Comparison of ENCODE assay signal across 11 cellular contexts in genomic region chr7:36949711-36950600, GRCh38.
DNase-seq lines count a peak whose midpoint lies in the region; ATAC-seq and TF ChIP-seq lines count a peak whose summit lies in the region.
"Had no signal": no experiment of that assay in that cellular context is flagged by ENCODE, and none has a peak within 500 bp of the region (broad histone marks: within the 10 kb centered on the region; RNA-seq: fewer than 3 reads in every experiment).

No MANE protein-coding gene starts in this region.

- H3K4me3 ChIP-seq in GM23248, result no peak overlapping the region

- H3K27me3 Mint-ChIP-seq in dendritic cell treated with granulocyte-macrophage colony-stimulating factor and Interleukin-4, amounts not matched to agents 40 ng/mL and 50 ng/mL, for 4 days, result peaks cover 6% of the 10 kb centered on the region
- H3K27me3 Mint-ChIP-seq in nephron progenitor cell (ENCODE audit: low read depth, poor library complexity) (peaks cover 7% of the 10 kb centered on the region), glutamatergic neuron (ENCODE audit: unreplicated experiment) (peaks cover 6% of the 10 kb centered on the region)
- H3K27me3 Mint-ChIP-seq in activated T-cell treated with anti-CD3 and anti-CD28 coated beads, Interleukin-2, amount 50 U/mL, for 4 hours (ENCODE audit: low read depth), result no peaks in the 10 kb centered on the region

- H3K9me3 Mint-ChIP-seq in dendritic cell treated with granulocyte-macrophage colony-stimulating factor and Interleukin-4, amounts not matched to agents 40 ng/mL and 50 ng/mL, for 4 days, result no peaks in the 10 kb centered on the region
- H3K9me3 Mint-ChIP-seq in nephron progenitor cell, result peaks cover 3% of the 10 kb centered on the region
- H3K9me3 Mint-ChIP-seq in activated T-cell treated with anti-CD3 and anti-CD28 coated beads, Interleukin-2, amount 50 U/mL, for 4 hours, result peaks cover 34% of the 10 kb centered on the region
- H3K9me3 Mint-ChIP-seq in glutamatergic neuron (ENCODE audit: unreplicated experiment), result peaks cover 14% of the 10 kb centered on the region

- no peaks in the 10 kb centered on the region for H3K79me2 ChIP-seq in GM23248 (ENCODE audit: insufficient read depth)

- H3F3A ChIP-seq in GM23248 (ENCODE audit: insufficient read depth), result no peaks in the 10 kb centered on the region

- TF ChIP-seq CTCF in nephron progenitor cell (IDR thresholded peaks at IDR 0.05) (no peak), glutamatergic neuron (IDR thresholded peaks at IDR 0.05; ENCODE audit: partially characterized antibody, unreplicated experiment) (no peak)

- H3K27ac Mint-ChIP-seq in dendritic cell treated with granulocyte-macrophage colony-stimulating factor and Interleukin-4, amounts not matched to agents 40 ng/mL and 50 ng/mL, for 4 days, result peak overlapping the region; percentile 72
- H3K27ac Mint-ChIP-seq in nephron progenitor cell, result peak overlapping the region; percentile 13
- no peak overlapping the region for H3K27ac Mint-ChIP-seq in glutamatergic neuron (ENCODE audit: unreplicated experiment)

- in situ Hi-C loops in GM23248 (cut with MboI), result no loop called here

- peaks cover 83% of the 10 kb centered on the region for H3K4me1 Mint-ChIP-seq in dendritic cell treated with granulocyte-macrophage colony-stimulating factor and Interleukin-4, amounts not matched to agents 40 ng/mL and 50 ng/mL, for 4 days (ENCODE audit: low read depth)
- H3K4me1 Mint-ChIP-seq in nephron progenitor cell (peaks cover 45% of the 10 kb centered on the region), glutamatergic neuron (ENCODE audit: low read depth, unreplicated experiment) (peaks cover 22% of the 10 kb centered on the region)
- H3K4me1 Mint-ChIP-seq in activated T-cell treated with anti-CD3 and anti-CD28 coated beads, Interleukin-2, amount 50 U/mL, for 4 hours (ENCODE audit: low read depth), result peaks cover 11% of the 10 kb centered on the region

- H3K4me2 ChIP-seq in GM23248 (ENCODE audit: unreplicated experiment), result no peak overlapping the region

- peaks cover 44% of the 10 kb centered on the region for H3K36me3 Mint-ChIP-seq in dendritic cell treated with granulocyte-macrophage colony-stimulating factor and Interleukin-4, amounts not matched to agents 40 ng/mL and 50 ng/mL, for 4 days (ENCODE audit: low read depth)
- H3K36me3 Mint-ChIP-seq in nephron progenitor cell (ENCODE audit: low read depth) (peaks cover 18% of the 10 kb centered on the region), glutamatergic neuron (ENCODE audit: unreplicated experiment) (peaks cover 15% of the 10 kb centered on the region)
- peaks cover 71% of the 10 kb centered on the region for H3K36me3 Mint-ChIP-seq in activated T-cell treated with anti-CD3 and anti-CD28 coated beads, Interleukin-2, amount 50 U/mL, for 4 hours (ENCODE audit: insufficient read depth)

- no peak overlapping the region for H3K9ac ChIP-seq in GM23248

- no peak for ATAC-seq in activated T-cell treated with anti-CD3 and anti-CD28 coated beads, Interleukin-2, amount 50 U/mL, for 4 hours
- no peak for ATAC-seq in HG03565 (IDR thresholded peaks at IDR 0.05; ENCODE audit: unreplicated experiment)

- H4K20me1 ChIP-seq in GM23248 (ENCODE audit: insufficient read depth), result no peaks in the 10 kb centered on the region

- H3K9me3 ChIP-seq in GM23248 (ENCODE audit: low read depth), result no peaks in the 10 kb centered on the region

- no peaks in the 10 kb centered on the region for H3K27me3 ChIP-seq in GM23248 (replicated peaks; ENCODE audit: insufficient read depth)

- 24 to 27% methylated on average over 8 of the region's 8 CpGs for WGBS in GM23248 (ENCODE audit: low coverage in 1 of 2, low lambda C conversion rate in 2 of 2, missing lambda C conversion rate in 2 of 2), 2 experiments

- DNase-seq in GM23248, result peak; percentile 14
- DNase-seq in NCI-H2029 (lab: John Stamatoyannopoulos, UW), result peak; percentile 48
- DNase-seq in nephron progenitor cell, result no peak
- no peak for DNase-seq in GDM1 (lab: John Stamatoyannopoulos, UW)
- DNase-seq in activated T-cell treated with anti-CD3 and anti-CD28 coated beads, Interleukin-2, amount 50 U/mL, for 4 hours, result no peak
- DNase-seq in glutamatergic neuron, result no peak
- DNase-seq: effector CD8-positive, alpha-beta T cell; NCI-H187 treated with DMSO at 0.1 percent for 48 hours; T-helper 2 cell had no signal

- H3K27ac ChIP-seq in GM23248, result no peak overlapping the region

- intact Hi-C loops in dendritic cell treated with granulocyte-macrophage colony-stimulating factor and Interleukin-4, amounts not matched to agents 40 ng/mL and 50 ng/mL, for 4 days (cut with micrococcal nuclease), result no loop called here

- H3K36me3 ChIP-seq in GM23248 (ENCODE audit: low read depth), result no peaks in the 10 kb centered on the region

- H3K9me2 ChIP-seq in GM23248 (ENCODE audit: insufficient read depth), result no peaks in the 10 kb centered on the region

- H3K4me1 ChIP-seq in GM23248 (ENCODE audit: insufficient read depth), result no peaks in the 10 kb centered on the region

- H2AFZ ChIP-seq in GM23248, result no peak overlapping the region

- H3K4me3 Mint-ChIP-seq in dendritic cell treated with granulocyte-macrophage colony-stimulating factor and Interleukin-4, amounts not matched to agents 40 ng/mL and 50 ng/mL, for 4 days, result peak overlapping the region; percentile 30
- H3K4me3 Mint-ChIP-seq in nephron progenitor cell (peak overlapping the region; percentile 6), glutamatergic neuron (ENCODE audit: unreplicated experiment) (no peak overlapping the region)
- no peak overlapping the region for H3K4me3 Mint-ChIP-seq in activated T-cell treated with anti-CD3 and anti-CD28 coated beads, Interleukin-2, amount 50 U/mL, for 4 hours

Comparison
In these comparisons a context has a peak if more than half of its experiments do, and no peak if none do; other contexts are left out.
1. DNase-seq: peak in GM23248 (single experiment) and NCI-H2029 (single experiment); none in nephron progenitor cell (single experiment), GDM1 (single experiment), activated T-cell treated with anti-CD3 and anti-CD28 coated beads, Interleukin-2, amount 50 U/mL, for 4 hours (single experiment) and glutamatergic neuron (single experiment).
2. H3K4me3 Mint-ChIP-seq: peak in dendritic cell treated with granulocyte-macrophage colony-stimulating factor and Interleukin-4, amounts not matched to agents 40 ng/mL and 50 ng/mL, for 4 days (single experiment) and nephron progenitor cell (single experiment); none in activated T-cell treated with anti-CD3 and anti-CD28 coated beads, Interleukin-2, amount 50 U/mL, for 4 hours (single experiment) and glutamatergic neuron (single experiment).